ENCODE assay signal across 24 cellular contexts in genomic region chr19:8074501-8074900, GRCh38. TPM values are rescaled to one million over a fixed set of nuclear protein-coding genes. Genes with fewer than 3 reads are reported as not detected.
DNase-seq lines count a peak whose midpoint lies in the region; ATAC-seq, FAIRE-seq and TF ChIP-seq lines count a peak whose summit lies in the region.
"Had no signal": no experiment of that assay in that cellular context is flagged by ENCODE, and none has a peak within 500 bp of the region (broad histone marks: within the 10 kb centered on the region; RNA-seq: fewer than 3 reads in every experiment).

No MANE protein-coding gene starts in this region.

- DNase-seq in HCT116 (ENCODE audit: low read depth, low spot score) (no peak), K562 (ENCODE audit: extremely low read depth in 1 of 4, low spot score in 3 of 4) (peak in 1 of 4 experiments; percentile 30), iPS-NIHi11 (ENCODE audit: low spot score) (peak; percentile 3), NCI-H2081 treated with DMSO at 0.1 percent for 48 hours (lab: John Stamatoyannopoulos, UW) (no peak), anterior cingulate cortex (lab: John Stamatoyannopoulos, UW) (no peak), GDM1 (lab: John Stamatoyannopoulos, UW) (no peak)
- DNase-seq: CD8-positive, alpha-beta T cell; DMS153; Kasumi-1; NCI-H1105; NCI-H1436 treated with DMSO at 0.1 percent for 48 hours; NCI-H187 treated with DMSO at 0.1 percent for 48 hours; NCI-H2107; NCI-H524; NCI-H774; PC-3; T-cell had no signal

- no peak for TF ChIP-seq EP300 in Ishikawa (IDR thresholded peaks at IDR 0.05; ENCODE audit: borderline replicate concordance)
- no peak for TF ChIP-seq EP300 in K562 (IDR thresholded peaks at IDR 0.05; ENCODE audit: low read length)

- H3K9me2 ChIP-seq in HCT116 (ENCODE audit: insufficient read depth) = no peaks in the 10 kb centered on the region

- H3K79me2 ChIP-seq in HCT116 (ENCODE audit: insufficient read depth, low read length) (no peaks in the 10 kb centered on the region), K562 (ENCODE audit: control insufficient read depth, insufficient read depth, low read length) (no peaks in the 10 kb centered on the region)

- POLR2A ChIA-PET in HCT116 (lab: Charles Lee) (no interaction called here), K562 (lab: Yijun Ruan, JAX) (no interaction called here)

- intact Hi-C loops in HCT116 (cut with micrococcal nuclease) (no loop called here), K562 (cut with micrococcal nuclease) (no loop called here)

- RAD21 ChIA-PET in HCT116 (lab: Charles Lee; ENCODE audit: low non-redundant PET in 1 of 2, low total read pairs in 2 of 2, uncharacterized antibody in 2 of 2, unreplicated experiment in 2 of 2) = no interaction called here

- no peak overlapping the region for H3K4me3 ChIP-seq in HCT116 (replicated peaks in 1 of 2; ENCODE audit: low read depth in 1 of 2, low read length in 2 of 2)
- no peak overlapping the region for H3K4me3 ChIP-seq in K562

- H3K4me1 ChIP-seq in HCT116 (ENCODE audit: control insufficient read depth in 1 of 2, insufficient read depth in 2 of 2, low read length in 2 of 2) (no peaks in the 10 kb centered on the region), K562 (replicated peaks in 1 of 2; ENCODE audit: control insufficient read depth in 2 of 2, insufficient read depth in 2 of 2, low read length in 2 of 2) (peaks cover 0 to 12% of the 10 kb centered on the region in 2 experiments; a peak in 1 of 5 replicates)

- BruUV-seq in HCT116 (replicated peaks; lab: Mats Ljungman, UMichigan) = no TSS peak
- no TSS peak for BruUV-seq in K562 (replicated peaks; lab: Mats Ljungman, UMichigan)

- no peak for ATAC-seq in HCT116
- ATAC-seq in K562 = no peak
- ATAC-seq: CD8-positive, alpha-beta T cell; PC-3; T-cell had no signal

- no peak overlapping the region for H3K9ac ChIP-seq in HCT116 (ENCODE audit: low read length)
- H3K9ac ChIP-seq in K562 (ENCODE audit: insufficient read depth in 1 of 2, low read depth in 2 of 2, low read length in 2 of 2) = no peak overlapping the region

- peak; percentile 46 for FAIRE-seq in K562 (lab: Jason Lieb, UNC)
- FAIRE-seq: GM19239, H54 had no signal

- H3K9me3 ChIP-seq in HCT116 (ENCODE audit: control insufficient read depth in 1 of 2, insufficient read depth in 1 of 2, low read depth in 1 of 2, low read length in 2 of 2) (peaks cover 5 to 13% of the 10 kb centered on the region in 2 experiments; a peak in 1 of 4 replicates), K562 (replicated peaks; ENCODE audit: control insufficient read depth, insufficient read depth, low read depth, low read length) (peaks cover 12% of the 10 kb centered on the region; the same call in 1 of the 2 replicates)

- 0% methylated on average over 1 of the region's 1 CpG for WGBS in K562 (ENCODE audit: insufficient coverage, low coverage, missing lambda C conversion rate)

- no peak for TF ChIP-seq CTCF in HCT116 (IDR thresholded peaks at IDR 0.05 in 2 of 3, conservative IDR thresholded peaks at IDR 0.05 in 1 of 3; ENCODE audit: borderline replicate concordance in 1 of 3, insufficient read depth in 1 of 3, low read depth in 2 of 3, low read length in 2 of 3)
- no peak for TF ChIP-seq CTCF in K562 (IDR thresholded peaks at IDR 0.05 in 2 of 3, conservative IDR thresholded peaks at IDR 0.05 in 1 of 3; ENCODE audit: insufficient read depth in 2 of 3, low read depth in 1 of 3, low read length in 3 of 3)

- TF ChIP-seq POLR2A in HCT116 (IDR thresholded peaks at IDR 0.05; ENCODE audit: borderline replicate concordance, extremely low read depth, insufficient read depth, insufficient read length) (no peak), K562 (conservative IDR thresholded peaks at IDR 0.05) (no peak)

- H2AFZ ChIP-seq in HCT116 (ENCODE audit: low read depth, low read length, poor library complexity, severe bottlenecking) (no peak overlapping the region), K562 (ENCODE audit: low read depth, low read length) (no peak overlapping the region)

- H3K9me1 ChIP-seq in K562 (ENCODE audit: control insufficient read depth, insufficient read depth, low read length) = no peaks in the 10 kb centered on the region

- H4K20me1 ChIP-seq in HCT116 (ENCODE audit: insufficient read depth) (no peaks in the 10 kb centered on the region), K562 (replicated peaks; ENCODE audit: control insufficient read depth, insufficient read depth, low read length) (no peaks in the 10 kb centered on the region)

- H3K36me3 ChIP-seq in HCT116 (ENCODE audit: control insufficient read depth in 1 of 2, insufficient read depth in 2 of 2, low read length in 2 of 2) (no peaks in the 10 kb centered on the region), K562 (ENCODE audit: control insufficient read depth, insufficient read depth, low read length) (no peaks in the 10 kb centered on the region)

- H3K27me3 ChIP-seq in HCT116 (ENCODE audit: insufficient read depth, low read length) = no peaks in the 10 kb centered on the region
- H3K27me3 ChIP-seq in K562 (ENCODE audit: control insufficient read depth in 2 of 2, insufficient read depth in 2 of 2, low read length in 2 of 2) = no peaks in the 10 kb centered on the region

- CTCF ChIA-PET in HCT116 (lab: Charles Lee) = no interaction called here
- CTCF ChIA-PET in K562 (lab: Yijun Ruan, JAX; ENCODE audit: low intra/inter-chr PET ratio) = no interaction called here

- no peak overlapping the region for H3K4me2 ChIP-seq in HCT116 (ENCODE audit: low read length)
- no peak overlapping the region for H3K4me2 ChIP-seq in K562 (ENCODE audit: insufficient read depth, low read length)

- TF ChIP-seq RAD21 in HCT116 (IDR thresholded peaks at IDR 0.05; ENCODE audit: low read depth) (no peak), Ishikawa (IDR thresholded peaks at IDR 0.05; ENCODE audit: low read depth) (no peak), K562 (CRISPR knock-in tag; conservative IDR thresholded peaks at IDR 0.05 in 1 of 2, IDR thresholded peaks at IDR 0.05 in 1 of 2) (no peak)

- no peak overlapping the region for H3K27ac ChIP-seq in HCT116 (ENCODE audit: low read depth, low read length)
- H3K27ac ChIP-seq in K562 (ENCODE audit: extremely low read depth, low read depth, low read length) = no peak overlapping the region
- H3K27ac ChIP-seq: C4-2B had no signal

- in situ Hi-C loops in K562 (cut with MboI) = no loop called here

TF ChIP-seq in HCT116, 20 proteins besides CTCF, POLR2A, EP300 and RAD21 (continues in another document):
- no peak for TF ChIP-seq ELF1 (IDR thresholded peaks at IDR 0.05; ENCODE audit: borderline replicate concordance, low read depth)
- TF ChIP-seq MAX (IDR thresholded peaks at IDR 0.05) = no peak
- TF ChIP-seq YY1 (IDR thresholded peaks at IDR 0.05; ENCODE audit: extremely low read depth, insufficient replicate concordance, low read depth, low read length) = no peak

TF ChIP-seq in Ishikawa, 13 proteins besides CTCF, POLR2A, EP300 and RAD21:
- TF ChIP-seq YY1 (IDR thresholded peaks at IDR 0.05; ENCODE audit: low read depth) = peak; percentile 58; the same call in 1 of the 2 replicates
- no peak for TF ChIP-seq FOXM1 (IDR thresholded peaks at IDR 0.05; ENCODE audit: borderline replicate concordance, low read depth)
- no peak for TF ChIP-seq TEAD4 (IDR thresholded peaks at IDR 0.05)
- TF ChIP-seq ZBTB7A (IDR thresholded peaks at IDR 0.05; ENCODE audit: low read depth) = no peak
- no peak for TF ChIP-seq NFIC (IDR thresholded peaks at IDR 0.05)
- no peak for TF ChIP-seq CEBPB (IDR thresholded peaks at IDR 0.05)

TF ChIP-seq in K562, 482 proteins besides CTCF, POLR2A, EP300 and RAD21 (continues in another document):
- TF ChIP-seq KAT7 (CRISPR knock-in tag; IDR thresholded peaks at IDR 0.05; ENCODE audit: borderline replicate concordance) = no peak
- TF ChIP-seq BCOR (IDR thresholded peaks at IDR 0.05) = peak; percentile 44; the same call in 1 of the 2 replicates
- peak; percentile 70; the same call in 1 of the 2 replicates for TF ChIP-seq CBX1 (IDR thresholded peaks at IDR 0.05; ENCODE audit: low read depth)
- TF ChIP-seq THRAP3 (IDR thresholded peaks at IDR 0.05; ENCODE audit: borderline replicate concordance) = no peak
- TF ChIP-seq ZNF23 (CRISPR knock-in tag; IDR thresholded peaks at IDR 0.05) = peak; percentile 100
- no peak for TF ChIP-seq SETDB1 (IDR thresholded peaks at IDR 0.05; ENCODE audit: low read length)
- peak; percentile 99 for TF ChIP-seq ZBTB17 (CRISPR knock-in tag; IDR thresholded peaks at IDR 0.05)
- TF ChIP-seq ZBTB5 (IDR thresholded peaks at IDR 0.05) = no peak

RNA-seq across cellular contexts. Expression of gene CCL25, which starts 21.9 kb away (rescaled TPM):
- total RNA-seq in HCT116 (2021; ENCODE audit: unreplicated experiment) = not detected
- polyA plus RNA-seq in HCT116 (2012) = 0.16 and 0.29 TPM in 2 replicates
- not detected in 2 replicates for total RNA-seq in K562 (2011; cell fraction: chromatin; rRNA removed; ENCODE audit: low replicate concordance)
- total RNA-seq in K562 (2011; cell fraction: nucleolus; rRNA removed) = not detected in 2 replicates
- total RNA-seq in K562 (2011; cell fraction: nucleoplasm; rRNA removed) = not detected in 2 replicates
- not detected in 2 replicates for total RNA-seq in K562 (2014; rRNA removed)
- not detected in 2 replicates for total RNA-seq in K562 (2014; rRNA removed; fragmentation: Illumina TruSeq; extraction: Trizol)
- not detected in 2 replicates for total RNA-seq in K562 (2015; rRNA removed; fragmentation: Illumina TruSeq; extraction: Trizol)
- total RNA-seq in K562 (2021) = not detected in 2 replicates
- polyA plus RNA-seq in K562 (2011; rRNA removed) = 0.15 TPM in 1 of 2 replicates, not detected in the other
- polyA plus RNA-seq in K562 (2011; cell fraction: cytosol; rRNA removed) = 0.07 and 0.18 TPM in 2 replicates
- 0.14 TPM in 1 of 2 replicates, not detected in the other for polyA plus RNA-seq in K562 (2011; cell fraction: nucleus; rRNA removed)
- polyA plus RNA-seq in K562 (2012) = 0.10 TPM in 1 of 2 replicates, not detected in the other
- not detected in 2 replicates for polyA plus RNA-seq in K562 (2014; fragmentation: Illumina TruSeq; extraction: Trizol)
- not detected for polyA plus RNA-seq in K562 (2014; fragmentation: Nextera tagmentation; extraction: Ambion mirVana)
- polyA plus RNA-seq in K562 (2014; rRNA removed) = not detected in 2 replicates
- polyA minus RNA-seq in K562 (2011; rRNA and poly(A)+ RNA removed) = not detected in 2 replicates
- polyA minus RNA-seq in K562 (2011; cell fraction: cytosol; rRNA and poly(A)+ RNA removed) = not detected in 2 replicates
- polyA minus RNA-seq in K562 (2011; cell fraction: nucleus; rRNA and poly(A)+ RNA removed) = not detected in 2 replicates
- total RNA-seq: A673; CD8-positive, alpha-beta T cell; Daoy; M059J; PC-3 had no signal

Comparison
In these comparisons a context has a peak if more than half of its experiments do, and no peak if none do; other contexts are left out.
1. Of the 22 proteins assayed by ChIP-seq in both K562 and HCT116: peak only in K562: none; only in HCT116: SRF; in both: none; in neither: 19; mixed calls (peak in some experiments, not most) for 2.